Comparison of ENCODE assay signal across 12 cellular contexts in the genomic region with DNA sequence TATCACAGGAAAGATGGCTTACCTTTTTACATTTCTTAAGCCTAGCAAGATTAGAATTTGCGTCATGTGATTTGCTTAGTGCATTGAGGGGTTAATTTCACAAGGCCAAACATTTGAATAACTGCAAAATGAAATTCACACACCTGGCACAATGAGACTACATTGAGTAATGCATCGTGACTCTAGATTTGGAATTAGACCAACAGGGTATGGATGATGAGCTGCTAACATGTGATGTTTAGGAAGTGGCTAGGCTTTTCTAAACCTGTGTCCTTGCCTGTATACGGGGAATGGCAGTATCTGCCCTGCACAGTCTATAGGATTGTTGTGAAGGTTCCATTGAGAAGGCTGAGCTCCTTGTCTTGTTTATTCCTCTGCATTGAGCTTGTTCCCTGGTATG.
"Had no signal": no experiment of that assay in that cellular context is flagged by ENCODE, and none has a peak within 500 bp of the region (broad histone marks: within the 10 kb centered on the region; RNA-seq: fewer than 3 reads in every experiment).

No MANE protein-coding gene starts in this region.

- H3K36me3 ChIP-seq: thyroid gland had no signal

- H3K9me3 ChIP-seq: thyroid gland had no signal

- DNase-seq: activated CD4-positive, alpha-beta T cell treated with anti-CD3 and anti-CD28 coated beads, Interleukin-2, amount 50 U/mL, for 48 hours; activated naive CD4-positive, alpha-beta T cell treated with anti-CD3 and anti-CD28 coated beads, Interleukin-2, amount 50 U/mL, for 16 hours; activated T-cell treated with anti-CD3 and anti-CD28 coated beads, Interleukin-2, amount 50 U/mL, for 1 hour; foreskin melanocyte; occipital lobe; stimulated activated CD4-positive, alpha-beta T cell treated with anti-CD3 and anti-CD28 coated beads, Interleukin-2, amount 100 ng/mL, for 48 hours; stimulated activated naive B cell treated with anti-CD40 and anti-IgM and Interleukin-4, amounts not matched to agents 10 μg/mL and 1 μg/mL and 100 μg/mL, for 72 hours; T1000; thyroid gland had no signal

- ATAC-seq: stimulated activated naive B cell treated with anti-CD40 and anti-IgM and Interleukin-4, amounts not matched to agents 10 μg/mL and 1 μg/mL and 100 μg/mL, for 72 hours had no signal

- H3K27ac ChIP-seq: coronary artery, thyroid gland, VCaP had no signal

- H3K27me3 ChIP-seq: thyroid gland had no signal

- H3K4me1 ChIP-seq: thyroid gland had no signal

- H3K4me3 ChIP-seq: coronary artery, thyroid gland had no signal

- FAIRE-seq: urothelium cell line had no signal
